ENCODE assay signal across 1 cellular context in genomic region chr15:66024998-66025397, GRCh38.
TF ChIP-seq lines count a peak whose summit lies in the region.

No MANE protein-coding gene starts in this region.

TF ChIP-seq in H1, 55 proteins besides CTCF, POLR2A, EP300 and RAD21 (continued from another document):
- TF ChIP-seq SUZ12 (IDR thresholded peaks at IDR 0.05; ENCODE audit: low read length) (no peak), JUND (IDR thresholded peaks at IDR 0.05; ENCODE audit: low read length) (no peak), CBX8 (IDR thresholded peaks at IDR 0.05; ENCODE audit: borderline replicate concordance, low read depth, low read length) (no peak), GTF2F1 (IDR thresholded peaks at IDR 0.05; ENCODE audit: borderline replicate concordance, low read depth, low read length) (no peak), HDAC2 (IDR thresholded peaks at IDR 0.05; ENCODE audit: borderline replicate concordance in 1 of 2, low read depth in 2 of 2, low read length in 2 of 2) (no peak)
